ENCODE assay signal across 8 cellular contexts in the genomic region with DNA sequence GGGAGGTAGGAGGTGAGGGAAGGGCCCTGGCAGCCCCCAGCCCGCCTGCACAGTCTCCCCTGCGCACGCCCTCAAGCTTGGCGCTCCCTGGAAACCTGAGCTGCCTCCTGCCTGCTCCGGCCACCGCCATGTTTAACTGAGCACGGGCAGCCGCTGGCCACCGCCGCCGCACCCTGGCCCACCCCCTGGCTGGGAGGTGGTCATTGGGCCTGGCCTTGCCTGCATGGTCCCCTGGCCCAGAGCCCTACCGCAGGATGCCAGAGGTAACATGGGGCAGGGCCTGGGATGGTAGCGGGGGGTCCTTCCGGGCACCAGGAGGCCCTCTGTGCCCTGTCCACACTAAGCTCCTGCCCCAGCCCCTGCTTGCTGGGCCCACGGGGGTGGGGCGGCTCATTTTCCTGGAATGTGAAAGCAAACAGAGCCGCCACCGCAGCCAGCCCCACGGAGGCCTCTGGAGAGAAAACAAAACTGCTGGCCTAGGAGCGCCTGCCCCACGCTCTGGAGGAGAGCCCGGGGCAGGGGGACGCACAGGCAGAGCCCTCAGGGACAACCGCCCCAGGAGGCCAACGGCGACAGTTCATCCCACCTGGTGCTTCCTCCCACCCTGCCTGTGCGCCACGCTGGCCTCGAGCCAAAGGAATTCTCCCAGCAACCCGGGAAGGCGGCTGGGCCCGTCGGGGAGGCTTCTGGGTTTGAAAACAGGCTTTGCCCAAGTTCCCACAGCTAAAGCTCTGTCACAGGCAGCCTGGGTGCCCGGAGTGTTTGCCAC.
DNase-seq lines count a peak whose midpoint lies in the region; ATAC-seq and TF ChIP-seq lines count a peak whose summit lies in the region.

No MANE protein-coding gene starts in this region.

- no peak for TF ChIP-seq CTCF in parathyroid adenoma (IDR thresholded peaks at IDR 0.05)

- no peaks in the 10 kb centered on the region for H3K9me3 ChIP-seq in parathyroid adenoma (ENCODE audit: control insufficient read depth, low read length)

- H3K4me1 ChIP-seq in parathyroid adenoma: no peaks in the 10 kb centered on the region

- H3K4me3 ChIP-seq in parathyroid adenoma (ENCODE audit: low read depth, low read length): no peak overlapping the region

- ATAC-seq in GM18498 (IDR thresholded peaks at IDR 0.05; ENCODE audit: unreplicated experiment): no peak
- ATAC-seq in GM21528 (IDR thresholded peaks at IDR 0.05; ENCODE audit: low FRiP score, unreplicated experiment): no peak

- H3K27me3 ChIP-seq in parathyroid adenoma (ENCODE audit: control insufficient read depth, insufficient read depth, low read length): no peaks in the 10 kb centered on the region

- no peak overlapping the region for H3K9ac ChIP-seq in parathyroid adenoma

- no peak overlapping the region for H3K4me2 ChIP-seq in parathyroid adenoma (ENCODE audit: low read length)

- no peak overlapping the region for H2AFZ ChIP-seq in parathyroid adenoma

- peak; percentile 31 for DNase-seq in DMS153 (lab: John Stamatoyannopoulos, UW)
- peak; percentile 84 for DNase-seq in NCI-H345 treated with DMSO at 0.1 percent for 48 hours (lab: John Stamatoyannopoulos, UW; ENCODE audit: unreplicated experiment)
- DNase-seq in fibroblast of gingiva (ENCODE audit: low read depth): peak; percentile 97
- DNase-seq in NK-92 treated with Interleukin-12 subunit alpha and Interleukin-12 subunit beta, amount 100 ng/mL, for 24 hours (lab: John Stamatoyannopoulos, UW): no peak
- DNase-seq in SW480 (ENCODE audit: low spot score): no peak

- H3K79me2 ChIP-seq in parathyroid adenoma: no peaks in the 10 kb centered on the region

- peak overlapping the region; percentile 9 for H3K27ac ChIP-seq in parathyroid adenoma

- H3K36me3 ChIP-seq in parathyroid adenoma (ENCODE audit: control insufficient read depth, insufficient read depth, low read length): no peaks in the 10 kb centered on the region

Comparison
In these comparisons a context has a peak if more than half of its experiments do, and no peak if none do; other contexts are left out.
1. DNase-seq: peak in DMS153 (single experiment), NCI-H345 treated with DMSO at 0.1 percent for 48 hours (single experiment) and fibroblast of gingiva (single experiment); none in NK-92 treated with Interleukin-12 subunit alpha and Interleukin-12 subunit beta, amount 100 ng/mL, for 24 hours (single experiment) and SW480 (single experiment).